ENCODE assay signal across 8 cellular contexts in the genomic region with DNA sequence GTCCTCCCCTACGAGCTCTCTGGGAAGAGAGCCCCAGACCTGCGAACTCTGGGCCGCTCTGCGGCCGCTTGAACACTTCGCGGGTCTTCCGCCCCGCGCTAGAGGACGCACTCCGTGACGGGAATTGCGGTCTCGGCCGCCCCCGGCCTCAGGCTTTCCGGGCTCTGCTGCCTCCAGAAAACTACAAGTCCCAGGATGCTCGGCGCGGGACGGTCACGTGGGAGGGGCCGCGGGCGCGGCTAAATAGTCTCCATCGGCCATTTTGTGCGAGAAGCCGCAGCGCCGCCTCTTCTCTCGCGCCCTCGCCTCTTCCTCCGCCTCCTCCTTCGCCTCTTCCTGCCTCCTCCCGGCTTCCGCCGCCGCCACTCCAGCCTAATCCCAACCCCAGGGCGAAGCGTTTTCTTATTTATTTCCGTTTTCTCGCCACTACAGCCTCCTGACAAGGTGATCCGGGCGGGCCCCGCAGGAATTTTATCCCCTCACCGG. TPM values are rescaled to one million over a fixed set of nuclear protein-coding genes. Genes with fewer than 3 reads are reported as not detected.
DNase-seq lines count a peak whose midpoint lies in the region; TF ChIP-seq lines count a peak whose summit lies in the region.

A gene (plus strand): TSS at position 269 of the 486 bp plus-strand sequence. CDS start 235 bp downstream, outside the sequence.

- POLR2A ChIA-PET in HEK293T (lab: Yijun Ruan, JAX): interaction anchor here (0.6 to 1.4 kb wide), 9 partner anchors 13 to 902 kb away, joined by 3 to 4 read pairs (median 4); a partner anchor contains a TSS

- H3K27ac Mint-ChIP-seq in activated naive CD4-positive, alpha-beta T cell treated with anti-CD3 and anti-CD28 coated beads, Interleukin-2, amount 10 ng/mL, durations not matched to agents 7 days and 5 days: peak within 1 kb of the TSS; percentile 98

- H3K4me3 Mint-ChIP-seq in activated naive CD4-positive, alpha-beta T cell treated with anti-CD3 and anti-CD28 coated beads, Interleukin-2, amount 10 ng/mL, durations not matched to agents 7 days and 5 days: peak within 1 kb of the TSS; percentile 100

- peak; percentile 87 to 96 (median 91) for TF ChIP-seq CTCF in testis (IDR thresholded peaks at IDR 0.05)

- H3K4me1 ChIP-seq in testis: peaks cover 14% of the 10 kb centered on the region

- H3K9me3 ChIP-seq in testis: no peaks in the 10 kb centered on the region

- 1 to 2% methylated on average over 27 to 47 of the region's 49 CpGs for WGBS in testis, 2 donors

- peaks cover 32% of the 10 kb centered on the region for H3K36me3 Mint-ChIP-seq in activated naive CD4-positive, alpha-beta T cell treated with anti-CD3 and anti-CD28 coated beads, Interleukin-2, amount 10 ng/mL, durations not matched to agents 7 days and 5 days

- H3K27ac ChIP-seq in testis: peak within 1 kb of the TSS; percentile 93 to 98

- H3K4me3 ChIP-seq in testis: peak within 1 kb of the TSS; percentile 98

- H3K27me3 ChIP-seq in testis: no peaks in the 10 kb centered on the region

- H3K36me3 ChIP-seq in testis (ENCODE audit: low read depth, missing control alignments): no peaks in the 10 kb centered on the region

- intact Hi-C loops in testis (cut with DNase I; ENCODE audit: low total_unique reads): no loop called here

- CTCF ChIA-PET in HEK293T (lab: Yijun Ruan, JAX): interaction anchor here (0.6 to 2.6 kb wide), 9 partner anchors 8 to 910 kb away, joined by 3 to 12 read pairs (median 5); no protein-coding TSS in a partner anchor
- CTCF ChIA-PET in activated naive CD4-positive, alpha-beta T cell treated with anti-CD3 and anti-CD28 coated beads, Interleukin-2, amount 10 ng/mL, durations not matched to agents 7 days and 5 days (lab: Charles Lee): interaction anchor here (0.5 to 4.0 kb wide), 7 partner anchors 8 to 150 kb away, joined by 3 to 19 read pairs (median 5); no protein-coding TSS in a partner anchor

- peaks cover 23% of the 10 kb centered on the region for H3K4me1 Mint-ChIP-seq in activated naive CD4-positive, alpha-beta T cell treated with anti-CD3 and anti-CD28 coated beads, Interleukin-2, amount 10 ng/mL, durations not matched to agents 7 days and 5 days

- peak; percentile 89 for TF ChIP-seq POLR2A in testis (IDR thresholded peaks at IDR 0.05)

- DNase-seq in GM04504 (ENCODE audit: low read depth) (peak; percentile 95), HEK293T (ENCODE audit: extremely low spot score) (peak; percentile 95), MV-4-11 (lab: John Stamatoyannopoulos, UW) (peak; percentile 97), SK-N-DZ (ENCODE audit: low spot score) (peak; percentile 94), germinal center (ENCODE audit: low spot score) (peak; percentile 95), nucleus accumbens (lab: John Stamatoyannopoulos, UW) (peak; percentile 40 to 99 (median 97)), testis (peak; percentile 99)
- peak; percentile 98 for DNase-seq in activated naive CD4-positive, alpha-beta T cell treated with anti-CD3 and anti-CD28 coated beads, Interleukin-2, amount 10 ng/mL, durations not matched to agents 7 days and 5 days

- H3K9me3 Mint-ChIP-seq in activated naive CD4-positive, alpha-beta T cell treated with anti-CD3 and anti-CD28 coated beads, Interleukin-2, amount 10 ng/mL, durations not matched to agents 7 days and 5 days: no peaks in the 10 kb centered on the region

- H3K27me3 Mint-ChIP-seq in activated naive CD4-positive, alpha-beta T cell treated with anti-CD3 and anti-CD28 coated beads, Interleukin-2, amount 10 ng/mL, durations not matched to agents 7 days and 5 days: no peaks in the 10 kb centered on the region

TF ChIP-seq in HEK293T, 16 proteins besides CTCF, POLR2A, EP300 and RAD21:
- no peak for TF ChIP-seq LEF1 (IDR thresholded peaks at IDR 0.05; ENCODE audit: borderline replicate concordance)
- TF ChIP-seq ARNT (IDR thresholded peaks at IDR 0.05): no peak
- no peak for TF ChIP-seq CTBP1 (IDR thresholded peaks at IDR 0.05; ENCODE audit: borderline replicate concordance)
- no peak for TF ChIP-seq FOXK2 (IDR thresholded peaks at IDR 0.05)
- TF ChIP-seq HDGF (IDR thresholded peaks at IDR 0.05; ENCODE audit: borderline replicate concordance): no peak
- TF ChIP-seq ELF4 (IDR thresholded peaks at IDR 0.05): peak; percentile 91
- TF ChIP-seq FOXA1 (IDR thresholded peaks at IDR 0.05): no peak
- TF ChIP-seq, protein P1, sequence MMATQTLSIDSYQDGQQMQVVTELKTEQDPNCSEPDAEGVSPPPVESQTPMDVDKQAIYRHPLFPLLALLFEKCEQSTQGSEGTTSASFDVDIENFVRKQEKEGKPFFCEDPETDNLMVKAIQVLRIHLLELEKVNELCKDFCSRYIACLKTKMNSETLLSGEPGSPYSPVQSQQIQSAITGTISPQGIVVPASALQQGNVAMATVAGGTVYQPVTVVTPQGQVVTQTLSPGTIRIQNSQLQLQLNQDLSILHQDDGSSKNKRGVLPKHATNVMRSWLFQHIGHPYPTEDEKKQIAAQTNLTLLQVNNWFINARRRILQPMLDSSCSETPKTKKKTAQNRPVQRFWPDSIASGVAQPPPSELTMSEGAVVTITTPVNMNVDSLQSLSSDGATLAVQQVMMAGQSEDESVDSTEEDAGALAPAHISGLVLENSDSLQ (IDR thresholded peaks at IDR 0.05): no peak
- no peak for TF ChIP-seq L3MBTL2 (conservative IDR thresholded peaks at IDR 0.05)

RNA-seq across cellular contexts. Expression of the gene that starts here (rescaled TPM):
- 13.3 and 16.9 TPM in 2 replicates for polyA plus RNA-seq in SK-N-DZ (2014; cell fraction: cytosol; rRNA removed)
- polyA plus RNA-seq in SK-N-DZ (2014; cell fraction: nucleus; rRNA removed): 14.6 and 29.1 TPM in 2 replicates
- total RNA-seq in testis: 10 to 100 TPM; 28.6 to 49.6 TPM
- polyA plus RNA-seq in testis (ENCODE audit: insufficient read depth, low read depth, low replicate concordance): 165 TPM

Comparison
In these comparisons a context has a peak if more than half of its experiments do, and no peak if none do; other contexts are left out.
1. Peak in every context shown above with its lines: DNase-seq, H3K4me3 ChIP-seq and H3K27ac ChIP-seq.